ENCODE assay signal across 5 cellular contexts in the genomic region with DNA sequence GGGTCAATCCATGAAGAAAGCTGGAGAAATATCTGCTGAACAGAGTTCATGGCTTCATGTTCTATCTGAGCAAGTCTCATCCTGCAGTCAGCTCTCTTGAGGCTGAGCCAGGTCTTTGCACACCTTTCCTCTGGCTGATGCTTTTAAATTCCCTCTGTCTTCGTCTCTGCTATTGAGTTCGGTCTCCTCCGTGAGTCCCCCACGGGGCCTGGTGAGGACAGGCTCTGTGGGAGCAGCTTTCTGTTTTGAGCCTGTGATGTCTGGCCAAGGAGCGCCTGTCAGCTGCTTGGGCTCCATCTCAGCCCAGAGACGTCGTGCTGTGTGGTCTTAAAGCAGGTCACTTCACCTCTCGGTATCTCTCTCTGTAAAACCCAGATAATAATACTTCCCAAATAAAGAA. TPM values are rescaled to one million over a fixed set of nuclear protein-coding genes. Genes with fewer than 3 reads are reported as not detected.
"Had no signal": no experiment of that assay in that cellular context is flagged by ENCODE, and none has a peak within 500 bp of the region (broad histone marks: within the 10 kb centered on the region; RNA-seq: fewer than 3 reads in every experiment).

No MANE protein-coding gene starts in this region.

RNA-seq across cellular contexts. Expression of a gene that starts 55.9 kb away (rescaled TPM):
- polyA plus RNA-seq: esophagus, fibroblast of lung, hepatocyte, neural cell, urinary bladder had no signal
